In the genomic region with DNA sequence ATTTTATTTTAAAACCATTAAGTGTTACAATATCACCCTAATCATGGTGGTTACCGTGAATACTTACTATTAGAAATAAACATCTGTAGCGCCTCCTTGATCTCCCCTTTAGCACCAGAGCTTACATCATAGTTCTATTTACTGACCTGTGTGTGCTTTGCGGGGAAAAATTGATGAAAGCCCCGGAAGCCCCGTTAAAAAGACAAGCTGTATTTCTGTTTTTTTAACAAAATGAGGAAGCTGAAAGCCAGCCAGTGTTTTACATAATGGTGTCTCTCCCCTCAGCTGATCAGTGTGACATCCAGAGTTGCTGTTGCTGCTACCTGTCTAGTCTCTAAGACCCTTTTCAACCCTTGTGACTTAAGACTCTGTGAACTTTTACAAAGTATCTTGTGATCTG, we compare ENCODE assay signal across 1 cellular context.
TF ChIP-seq lines count a peak whose summit lies in the region.

No MANE protein-coding gene starts in this region.

TF ChIP-seq in HepG2, 621 proteins besides CTCF, POLR2A, EP300 and RAD21 (continued from another document and continues in another):
- TF ChIP-seq PAXIP1 (CRISPR knock-in tag; conservative IDR thresholded peaks at IDR 0.05) (peak; percentile 51), TFAP4 (IDR thresholded peaks at IDR 0.05; ENCODE audit: borderline replicate concordance, low read depth) (peak; percentile 86; the same call in 1 of the 2 replicates), TAF15 (IDR thresholded peaks at IDR 0.05; ENCODE audit: low read depth, low read length, poor library complexity, severe bottlenecking) (no peak), ERF (CRISPR knock-in tag; IDR thresholded peaks at IDR 0.05) (0 out of 2 replicates have a peak, but pooled peaks have one; percentile 24), ATF4 (CRISPR knock-in tag; IDR thresholded peaks at IDR 0.05) (peak in 1 of 2 experiments; percentile 75; a peak in 2 of 4 replicates), ZNF251 (CRISPR knock-in tag; IDR thresholded peaks at IDR 0.05) (no peak), MED1 (CRISPR knock-in tag; IDR thresholded peaks at IDR 0.05) (peak; percentile 60), ZBTB25 (CRISPR knock-in tag; IDR thresholded peaks at IDR 0.05) (no peak), HNRNPLL (IDR thresholded peaks at IDR 0.05; ENCODE audit: low read depth, low read length, poor library complexity, severe bottlenecking) (no peak), SOX6 (IDR thresholded peaks at IDR 0.05) (no peak), SOX6 (CRISPR knock-in tag; IDR thresholded peaks at IDR 0.05) (0 out of 2 replicates have a peak, but pooled peaks have one; percentile 46), RARA (CRISPR knock-in tag; IDR thresholded peaks at IDR 0.05) (peak; percentile 67; the same call in 1 of the 2 replicates), NR2F6 (IDR thresholded peaks at IDR 0.05) (peak; percentile 21; the same call in 1 of the 2 replicates), NR2F6 (CRISPR knock-in tag; IDR thresholded peaks at IDR 0.05) (peak; percentile 12; the same call in 1 of the 2 replicates), MED13 (CRISPR knock-in tag; IDR thresholded peaks at IDR 0.05) (no peak), EED (CRISPR knock-in tag; IDR thresholded peaks at IDR 0.05) (no peak), ISL2 (CRISPR knock-in tag; IDR thresholded peaks at IDR 0.05) (peak; percentile 61; the same call in 1 of the 2 replicates), SP2 (CRISPR knock-in tag; IDR thresholded peaks at IDR 0.05) (no peak), ZNF639 (CRISPR knock-in tag; conservative IDR thresholded peaks at IDR 0.05) (no peak), ZNF614 (CRISPR knock-in tag; IDR thresholded peaks at IDR 0.05; ENCODE audit: borderline replicate concordance) (no peak), HBP1 (CRISPR knock-in tag; IDR thresholded peaks at IDR 0.05; ENCODE audit: low read depth) (no peak), MIXL1 (CRISPR knock-in tag; IDR thresholded peaks at IDR 0.05) (0 out of 2 replicates have a peak, but pooled peaks have one; percentile 37), TCF7 (IDR thresholded peaks at IDR 0.05; ENCODE audit: low read depth) (peak; percentile 77), SIX1 (CRISPR knock-in tag; IDR thresholded peaks at IDR 0.05; ENCODE audit: borderline replicate concordance) (no peak), ESRRA (CRISPR knock-in tag; IDR thresholded peaks at IDR 0.05; ENCODE audit: low read depth) (no peak), ZNF264 (CRISPR knock-in tag; IDR thresholded peaks at IDR 0.05) (no peak), SMAD3 (CRISPR knock-in tag; IDR thresholded peaks at IDR 0.05) (no peak)
- TF ChIP-seq, protein P1, sequence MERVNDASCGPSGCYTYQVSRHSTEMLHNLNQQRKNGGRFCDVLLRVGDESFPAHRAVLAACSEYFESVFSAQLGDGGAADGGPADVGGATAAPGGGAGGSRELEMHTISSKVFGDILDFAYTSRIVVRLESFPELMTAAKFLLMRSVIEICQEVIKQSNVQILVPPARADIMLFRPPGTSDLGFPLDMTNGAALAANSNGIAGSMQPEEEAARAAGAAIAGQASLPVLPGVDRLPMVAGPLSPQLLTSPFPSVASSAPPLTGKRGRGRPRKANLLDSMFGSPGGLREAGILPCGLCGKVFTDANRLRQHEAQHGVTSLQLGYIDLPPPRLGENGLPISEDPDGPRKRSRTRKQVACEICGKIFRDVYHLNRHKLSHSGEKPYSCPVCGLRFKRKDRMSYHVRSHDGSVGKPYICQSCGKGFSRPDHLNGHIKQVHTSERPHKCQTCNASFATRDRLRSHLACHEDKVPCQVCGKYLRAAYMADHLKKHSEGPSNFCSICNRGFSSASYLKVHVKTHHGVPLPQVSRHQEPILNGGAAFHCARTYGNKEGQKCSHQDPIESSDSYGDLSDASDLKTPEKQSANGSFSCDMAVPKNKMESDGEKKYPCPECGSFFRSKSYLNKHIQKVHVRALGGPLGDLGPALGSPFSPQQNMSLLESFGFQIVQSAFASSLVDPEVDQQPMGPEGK (CRISPR knock-in tag; IDR thresholded peaks at IDR 0.05) = peak; percentile 32; the same call in 1 of the 2 replicates
- TF ChIP-seq, protein P2, sequence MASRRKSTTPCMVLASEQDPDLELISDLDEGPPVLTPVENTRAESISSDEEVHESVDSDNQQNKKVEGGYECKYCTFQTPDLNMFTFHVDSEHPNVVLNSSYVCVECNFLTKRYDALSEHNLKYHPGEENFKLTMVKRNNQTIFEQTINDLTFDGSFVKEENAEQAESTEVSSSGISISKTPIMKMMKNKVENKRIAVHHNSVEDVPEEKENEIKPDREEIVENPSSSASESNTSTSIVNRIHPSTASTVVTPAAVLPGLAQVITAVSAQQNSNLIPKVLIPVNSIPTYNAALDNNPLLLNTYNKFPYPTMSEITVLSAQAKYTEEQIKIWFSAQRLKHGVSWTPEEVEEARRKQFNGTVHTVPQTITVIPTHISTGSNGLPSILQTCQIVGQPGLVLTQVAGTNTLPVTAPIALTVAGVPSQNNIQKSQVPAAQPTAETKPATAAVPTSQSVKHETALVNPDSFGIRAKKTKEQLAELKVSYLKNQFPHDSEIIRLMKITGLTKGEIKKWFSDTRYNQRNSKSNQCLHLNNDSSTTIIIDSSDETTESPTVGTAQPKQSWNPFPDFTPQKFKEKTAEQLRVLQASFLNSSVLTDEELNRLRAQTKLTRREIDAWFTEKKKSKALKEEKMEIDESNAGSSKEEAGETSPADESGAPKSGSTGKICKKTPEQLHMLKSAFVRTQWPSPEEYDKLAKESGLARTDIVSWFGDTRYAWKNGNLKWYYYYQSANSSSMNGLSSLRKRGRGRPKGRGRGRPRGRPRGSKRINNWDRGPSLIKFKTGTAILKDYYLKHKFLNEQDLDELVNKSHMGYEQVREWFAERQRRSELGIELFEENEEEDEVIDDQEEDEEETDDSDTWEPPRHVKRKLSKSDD (CRISPR knock-in tag; IDR thresholded peaks at IDR 0.05; ENCODE audit: low read depth) = no peak
- TF ChIP-seq, protein P3, sequence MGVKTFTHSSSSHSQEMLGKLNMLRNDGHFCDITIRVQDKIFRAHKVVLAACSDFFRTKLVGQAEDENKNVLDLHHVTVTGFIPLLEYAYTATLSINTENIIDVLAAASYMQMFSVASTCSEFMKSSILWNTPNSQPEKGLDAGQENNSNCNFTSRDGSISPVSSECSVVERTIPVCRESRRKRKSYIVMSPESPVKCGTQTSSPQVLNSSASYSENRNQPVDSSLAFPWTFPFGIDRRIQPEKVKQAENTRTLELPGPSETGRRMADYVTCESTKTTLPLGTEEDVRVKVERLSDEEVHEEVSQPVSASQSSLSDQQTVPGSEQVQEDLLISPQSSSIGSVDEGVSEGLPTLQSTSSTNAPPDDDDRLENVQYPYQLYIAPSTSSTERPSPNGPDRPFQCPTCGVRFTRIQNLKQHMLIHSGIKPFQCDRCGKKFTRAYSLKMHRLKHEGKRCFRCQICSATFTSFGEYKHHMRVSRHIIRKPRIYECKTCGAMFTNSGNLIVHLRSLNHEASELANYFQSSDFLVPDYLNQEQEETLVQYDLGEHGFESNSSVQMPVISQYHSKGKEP (CRISPR knock-in tag; IDR thresholded peaks at IDR 0.05) = no peak
- TF ChIP-seq, protein P4, sequence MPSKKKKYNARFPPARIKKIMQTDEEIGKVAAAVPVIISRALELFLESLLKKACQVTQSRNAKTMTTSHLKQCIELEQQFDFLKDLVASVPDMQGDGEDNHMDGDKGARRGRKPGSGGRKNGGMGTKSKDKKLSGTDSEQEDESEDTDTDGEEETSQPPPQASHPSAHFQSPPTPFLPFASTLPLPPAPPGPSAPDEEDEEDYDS (CRISPR knock-in tag; IDR thresholded peaks at IDR 0.05) = no peak
- TF ChIP-seq, protein P5, sequence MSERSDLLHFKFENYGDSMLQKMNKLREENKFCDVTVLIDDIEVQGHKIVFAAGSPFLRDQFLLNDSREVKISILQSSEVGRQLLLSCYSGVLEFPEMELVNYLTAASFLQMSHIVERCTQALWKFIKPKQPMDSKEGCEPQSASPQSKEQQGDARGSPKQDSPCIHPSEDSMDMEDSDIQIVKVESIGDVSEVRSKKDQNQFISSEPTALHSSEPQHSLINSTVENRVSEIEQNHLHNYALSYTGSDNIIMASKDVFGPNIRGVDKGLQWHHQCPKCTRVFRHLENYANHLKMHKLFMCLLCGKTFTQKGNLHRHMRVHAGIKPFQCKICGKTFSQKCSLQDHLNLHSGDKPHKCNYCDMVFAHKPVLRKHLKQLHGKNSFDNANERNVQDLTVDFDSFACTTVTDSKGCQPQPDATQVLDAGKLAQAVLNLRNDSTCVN (CRISPR knock-in tag; IDR thresholded peaks at IDR 0.05; ENCODE audit: borderline replicate concordance) = no peak
